In genomic region chr4:76989391-76990061, GRCh38 we compare ENCODE assay signal across 9 cellular contexts. TPM values are rescaled to one million over a fixed set of nuclear protein-coding genes. Genes with fewer than 3 reads are reported as not detected.
A peak's percentile ranks its signal among the peaks of the same experiment; 100 is the strongest.
DNase-seq lines count a peak whose midpoint lies in the region; ATAC-seq and TF ChIP-seq lines count a peak whose summit lies in the region.
"Had no signal": no experiment of that assay in that cellular context is flagged by ENCODE, and none has a peak within 500 bp of the region (broad histone marks: within the 10 kb centered on the region; RNA-seq: fewer than 3 reads in every experiment).

No MANE protein-coding gene starts in this region.

- peaks cover 8% of the 10 kb centered on the region for H3K9me3 Mint-ChIP-seq in activated CD4-positive, alpha-beta T cell treated with anti-CD3 and anti-CD28 coated beads for 36 hours (ENCODE audit: low read depth)

- peaks cover 75% of the 10 kb centered on the region for H3K79me2 ChIP-seq in osteoblast (ENCODE audit: insufficient read depth, low read length)

- CTCF ChIA-PET in activated CD4-positive, alpha-beta T cell treated with anti-CD3 and anti-CD28 coated beads for 36 hours (lab: Charles Lee) = interaction anchor here (0.7 to 2.6 kb wide), 2 partner anchors 8 to 39 kb away, joined by 3 to 8 read pairs; no protein-coding TSS in a partner anchor

- H4K20me1 ChIP-seq in osteoblast (ENCODE audit: insufficient read depth, low read length) = no peaks in the 10 kb centered on the region

- intact Hi-C loops in activated CD4-positive, alpha-beta T cell treated with anti-CD3 and anti-CD28 coated beads for 36 hours (cut with DNase I, micrococcal nuclease) = loop anchor here (5.0 kb wide), 1 partner anchor 37 kb away; no protein-coding TSS in a partner anchor

- H3K4me3 ChIP-seq in osteoblast (ENCODE audit: insufficient read depth, low read length) = no peak overlapping the region
- H3K4me3 ChIP-seq: ovary had no signal

- H3K4me2 ChIP-seq in osteoblast (ENCODE audit: insufficient read depth, low read length) = no peak overlapping the region

- H3K4me1 Mint-ChIP-seq in activated CD4-positive, alpha-beta T cell treated with anti-CD3 and anti-CD28 coated beads for 36 hours = peaks cover 82% of the 10 kb centered on the region

- peaks cover 80% of the 10 kb centered on the region for H3K4me1 ChIP-seq in osteoblast (ENCODE audit: insufficient read depth, low read length)

- H3K9me3 ChIP-seq in osteoblast (ENCODE audit: low read depth, low read length) = no peaks in the 10 kb centered on the region
- H3K9me3 ChIP-seq: ovary had no signal

- H3K36me3 Mint-ChIP-seq in activated CD4-positive, alpha-beta T cell treated with anti-CD3 and anti-CD28 coated beads for 36 hours (ENCODE audit: low read depth) = peaks cover 6% of the 10 kb centered on the region

- POLR2A ChIA-PET in activated CD4-positive, alpha-beta T cell treated with anti-CD3 and anti-CD28 coated beads for 36 hours (lab: Charles Lee) = interaction anchor here (0.5 kb wide), 1 partner anchor 81 kb away, joined by 3 read pairs; no protein-coding TSS in a partner anchor

- peak; percentile 61 for DNase-seq in activated CD4-positive, alpha-beta T cell treated with anti-CD3 and anti-CD28 coated beads for 36 hours
- peak; percentile 57 for DNase-seq in activated effector memory CD4-positive, alpha-beta T cell treated with Interleukin-2 at 50 U/mL for 16 hours
- DNase-seq in osteoblast (ENCODE audit: insufficient read length, low spot score, missing footprints) = no peak
- DNase-seq in DMS114 treated with DMSO at 0.1 percent for 48 hours (lab: John Stamatoyannopoulos, UW; ENCODE audit: unreplicated experiment) = no peak
- DNase-seq in kidney glomerular epithelial cell (lab: John Stamatoyannopoulos, UW) = no peak
- DNase-seq: NCI-H526 treated with DMSO at 0.1 percent for 48 hours, ovary had no signal

- H3K27ac Mint-ChIP-seq in activated CD4-positive, alpha-beta T cell treated with anti-CD3 and anti-CD28 coated beads for 36 hours = peak overlapping the region; percentile 59

- no peak for TF ChIP-seq CTCF in osteoblast (IDR thresholded peaks at IDR 0.05; ENCODE audit: extremely low read depth, low read depth, low read length)

- peak overlapping the region; percentile 20 for H3K4me3 Mint-ChIP-seq in activated CD4-positive, alpha-beta T cell treated with anti-CD3 and anti-CD28 coated beads for 36 hours

- H2AFZ ChIP-seq in osteoblast (ENCODE audit: low read length) = no peak overlapping the region

- no peaks in the 10 kb centered on the region for H3K27me3 ChIP-seq in osteoblast (ENCODE audit: insufficient read depth, low read length)
- H3K27me3 ChIP-seq: ovary had no signal

- peak overlapping the region; percentile 97 for H3K27ac ChIP-seq in osteoblast (ENCODE audit: low read depth, low read length)
- H3K27ac ChIP-seq: ovary had no signal

- no peaks in the 10 kb centered on the region for H3K36me3 ChIP-seq in osteoblast (ENCODE audit: insufficient read depth, low read length)
- H3K36me3 ChIP-seq: ovary had no signal

- ATAC-seq in activated CD4-positive, alpha-beta T cell treated with anti-CD3 and anti-CD28 coated beads for 36 hours = peak; percentile 27
- ATAC-seq in HG03439 (IDR thresholded peaks at IDR 0.05; ENCODE audit: unreplicated experiment) (no peak), GM21360 (IDR thresholded peaks at IDR 0.05; ENCODE audit: unreplicated experiment) (no peak)

- peaks cover 7% of the 10 kb centered on the region for H3K27me3 Mint-ChIP-seq in activated CD4-positive, alpha-beta T cell treated with anti-CD3 and anti-CD28 coated beads for 36 hours

RNA-seq across cellular contexts. Expression of gene SEPTIN11, which starts 40.0 kb away (rescaled TPM):
- 10 to 100 TPM; 15.5 to 34.5 TPM for total RNA-seq in activated CD4-positive, alpha-beta T cell treated with anti-CD3 and anti-CD28 coated beads for 36 hours
- 456 and 473 TPM in 2 replicates for total RNA-seq in osteoblast

Comparison
In these comparisons a context has a peak if more than half of its experiments do, and no peak if none do; other contexts are left out.
1. DNase-seq: peak in activated CD4-positive, alpha-beta T cell treated with anti-CD3 and anti-CD28 coated beads for 36 hours (single experiment) and activated effector memory CD4-positive, alpha-beta T cell treated with Interleukin-2 at 50 U/mL for 16 hours (single experiment); none in osteoblast (single experiment), DMS114 treated with DMSO at 0.1 percent for 48 hours (single experiment) and kidney glomerular epithelial cell (single experiment).
2. RNA of gene SEPTIN11, which starts 40.0 kb away (total RNA-seq): 456 to 473 TPM in osteoblast; 15.5 to 34.5 TPM in activated CD4-positive, alpha-beta T cell treated with anti-CD3 and anti-CD28 coated beads for 36 hours; every median in the first group is over 10 times any median in the second.